Comparison of ENCODE assay signal across 3 cellular contexts in the genomic region with DNA sequence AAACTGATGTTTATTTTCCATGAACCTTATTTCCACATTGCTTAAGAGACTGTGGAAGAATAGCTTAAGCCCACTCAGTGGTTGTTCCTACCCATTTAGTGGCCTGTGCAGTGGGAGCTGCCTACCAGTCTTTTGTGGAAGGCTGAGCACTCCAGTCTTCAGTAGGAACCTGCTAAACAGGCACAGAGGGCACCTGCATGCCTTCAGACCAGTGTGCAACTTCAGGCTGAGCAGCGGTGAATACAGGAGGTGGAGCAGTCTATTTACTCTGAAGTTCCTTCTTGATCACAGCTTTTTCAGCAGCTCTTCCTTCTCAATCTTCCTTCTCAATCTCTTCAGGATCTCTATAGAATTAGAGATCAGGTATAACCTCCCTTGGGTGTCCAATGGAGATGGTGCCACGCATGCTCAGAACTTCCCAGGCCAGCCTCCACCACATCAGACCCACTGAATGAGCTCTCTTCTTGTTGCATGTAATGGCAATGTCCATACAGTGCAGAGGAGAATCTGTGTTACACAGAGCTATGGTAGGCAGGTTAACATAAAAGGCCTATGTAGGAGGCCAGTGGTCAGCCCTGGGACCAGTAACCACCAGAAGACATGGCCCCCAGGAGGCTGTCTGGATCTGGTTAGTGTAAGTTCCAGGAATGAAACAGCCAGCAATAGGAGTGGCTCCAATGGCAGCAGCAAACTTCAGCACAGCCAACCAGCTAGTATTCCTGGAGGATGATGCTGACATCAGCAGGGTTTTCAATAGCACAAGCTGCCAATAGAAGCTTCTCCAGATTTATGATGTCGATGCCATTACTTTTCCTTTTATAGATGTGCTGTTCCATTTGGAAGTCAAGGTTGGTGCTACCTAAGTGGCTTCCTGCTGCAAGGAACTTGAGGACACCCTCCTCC.
TF ChIP-seq lines count a peak whose summit lies in the region.

No MANE protein-coding gene starts in this region.

TF ChIP-seq in A549, 52 proteins besides CTCF, POLR2A, EP300 and RAD21:
- TF ChIP-seq MAFK (IDR thresholded peaks at IDR 0.05; ENCODE audit: partially characterized antibody), result peak; percentile 83
- no peak for TF ChIP-seq SMC3 (IDR thresholded peaks at IDR 0.05)

TF ChIP-seq in HCT116, 20 proteins besides CTCF, POLR2A, EP300 and RAD21:
- TF ChIP-seq SIN3A (IDR thresholded peaks at IDR 0.05; ENCODE audit: low read depth) (no peak), SP1 (IDR thresholded peaks at IDR 0.05; ENCODE audit: low read depth) (no peak), EZH2 (IDR thresholded peaks at IDR 0.05) (no peak), FOSL1 (IDR thresholded peaks at IDR 0.05; ENCODE audit: low read depth) (no peak)

TF ChIP-seq in K562, 482 proteins besides CTCF, POLR2A, EP300 and RAD21:
- TF ChIP-seq ZKSCAN3 (CRISPR knock-in tag; IDR thresholded peaks at IDR 0.05), result no peak
- no peak for TF ChIP-seq SRSF1 (IDR thresholded peaks at IDR 0.05; ENCODE audit: low read depth, low read length)
- TF ChIP-seq KLF1 (tag; IDR thresholded peaks at IDR 0.05), result no peak
- TF ChIP-seq ZNF121 (CRISPR knock-in tag; conservative IDR thresholded peaks at IDR 0.05), result no peak
- no peak for TF ChIP-seq L3MBTL2 (IDR thresholded peaks at IDR 0.05)
- TF ChIP-seq PRMT5 (CRISPR knock-in tag; IDR thresholded peaks at IDR 0.05), result no peak
- TF ChIP-seq SP2 (IDR thresholded peaks at IDR 0.05; ENCODE audit: extremely low read depth, low read depth, low read length, poor library complexity, severe bottlenecking), result no peak
